ENCODE assay signal across 10 cellular contexts in genomic region chr17:43536236-43537088, GRCh38. TPM values are rescaled to one million over a fixed set of nuclear protein-coding genes. Genes with fewer than 3 reads are reported as not detected.
DNase-seq lines count a peak whose midpoint lies in the region; ATAC-seq and TF ChIP-seq lines count a peak whose summit lies in the region.
"Had no signal": no experiment of that assay in that cellular context is flagged by ENCODE, and none has a peak within 500 bp of the region (broad histone marks: within the 10 kb centered on the region; RNA-seq: fewer than 3 reads in every experiment).

No MANE protein-coding gene starts in this region.

- H3K27ac ChIP-seq in SJSA1 = peak overlapping the region; percentile 66

- ATAC-seq in GM18868 (IDR thresholded peaks at IDR 0.05; ENCODE audit: unreplicated experiment) (no peak), GM18858 (IDR thresholded peaks at IDR 0.05; ENCODE audit: unreplicated experiment) (no peak)
- ATAC-seq: CD8-positive, alpha-beta T cell had no signal

- H3K4me3 ChIP-seq in GM12865 (ENCODE audit: low read depth, low read length) (no peak overlapping the region), SJSA1 (no peak overlapping the region), fibroblast of the aortic adventitia (ENCODE audit: low read depth, low read length) (no peak overlapping the region)

- H3K36me3 ChIP-seq in SJSA1 = peaks cover 5% of the 10 kb centered on the region; the same call in 1 of the 2 replicates

- no peak for TF ChIP-seq CTCF in GM12865 (IDR thresholded peaks at IDR 0.05; ENCODE audit: insufficient read depth, low read depth, low read length, missing control alignments)
- no peak for TF ChIP-seq CTCF in fibroblast of the aortic adventitia (IDR thresholded peaks at IDR 0.05; ENCODE audit: insufficient read depth, low read length)

- peaks cover 40% of the 10 kb centered on the region for H3K4me1 ChIP-seq in SJSA1 (replicated peaks)

- H3K9me3 ChIP-seq in SJSA1 (replicated peaks) = no peaks in the 10 kb centered on the region

- DNase-seq in A172 (ENCODE audit: low spot score) (peak; percentile 82), GM12865 (ENCODE audit: low read depth) (peak; percentile 27), SJSA1 (ENCODE audit: low read depth in 1 of 2, low spot score in 2 of 2) (peak; percentile 76 to 77), fibroblast of the aortic adventitia (ENCODE audit: low read depth) (peak; percentile 72), NCI-H187 (lab: John Stamatoyannopoulos, UW) (no peak)
- DNase-seq in activated T-cell treated with anti-CD3 and anti-CD28 coated beads, Interleukin-2, amount 50 U/mL, for 48 hours = no peak
- DNase-seq: CD8-positive, alpha-beta T cell; SHP77 had no signal

- no peaks in the 10 kb centered on the region for H3K27me3 ChIP-seq in SJSA1 (replicated peaks)

RNA-seq across cellular contexts. Expression of gene ETV4, which starts 9.7 kb away (rescaled TPM):
- total RNA-seq in A172 (2014; rRNA removed; shearing (Covaris generic)) = 13.4 and 14.4 TPM in 2 replicates
- 7.2 and 16.8 TPM in 2 replicates for total RNA-seq in SJSA1 (2014; rRNA removed; shearing (Covaris generic))
- 0.41 and 6.1 TPM in 2 replicates for total RNA-seq in fibroblast of the aortic adventitia (ENCODE audit: low replicate concordance)
- total RNA-seq: CD8-positive, alpha-beta T cell had no signal

RNA-seq across cellular contexts. Expression of gene DHX8, which starts 52.7 kb away (rescaled TPM):
- total RNA-seq in A172 (2014; rRNA removed; shearing (Covaris generic)) = 45.7 and 52.3 TPM in 2 replicates
- 75.2 and 81.7 TPM in 2 replicates for total RNA-seq in SJSA1 (2014; rRNA removed; shearing (Covaris generic))
- total RNA-seq in fibroblast of the aortic adventitia (ENCODE audit: low replicate concordance) = 44.1 and 58.4 TPM in 2 replicates

Comparison
In these comparisons a context has a peak if more than half of its experiments do, and no peak if none do; other contexts are left out.
1. DNase-seq: peak in A172 (single experiment), GM12865 (single experiment), SJSA1 (2 of 2) and fibroblast of the aortic adventitia (single experiment); none in NCI-H187 (0 of 2) and activated T-cell treated with anti-CD3 and anti-CD28 coated beads, Interleukin-2, amount 50 U/mL, for 48 hours (0 of 2).